ENCODE assay signal across 1 cellular context in genomic region chr5:143434261-143435206, GRCh38.
TF ChIP-seq lines count a peak whose summit lies in the region.

No MANE protein-coding gene starts in this region.

TF ChIP-seq in HEK293, 187 proteins besides CTCF, POLR2A, EP300 and RAD21 (continued from another document):
- no peak for TF ChIP-seq PRDM4 (tag by site-specific recombination; IDR thresholded peaks at IDR 0.05)
- no peak for TF ChIP-seq ZNF514 (tag by site-specific recombination; IDR thresholded peaks at IDR 0.05)
- no peak for TF ChIP-seq ZBTB44 (tag by site-specific recombination; IDR thresholded peaks at IDR 0.05)
- TF ChIP-seq ZNF580 (tag by site-specific recombination; IDR thresholded peaks at IDR 0.05): 0 out of 2 replicates have a peak, but pooled peaks have one; percentile 23
- TF ChIP-seq ZNF585B (tag by site-specific recombination; IDR thresholded peaks at IDR 0.05): no peak
- TF ChIP-seq OSR2 (tag by site-specific recombination; IDR thresholded peaks at IDR 0.05): 0 out of 2 replicates have a peak, but pooled peaks have one; percentile 17
- no peak for TF ChIP-seq ZNF777 (tag by site-specific recombination; IDR thresholded peaks at IDR 0.05; ENCODE audit: borderline replicate concordance)
- TF ChIP-seq ZNF701 (tag by site-specific recombination; IDR thresholded peaks at IDR 0.05): no peak
